In genomic region chr16:63806794-63807506, GRCh38 we compare ENCODE assay signal across 24 cellular contexts.
"Had no signal": no experiment of that assay in that cellular context is flagged by ENCODE, and none has a peak within 500 bp of the region (broad histone marks: within the 10 kb centered on the region; RNA-seq: fewer than 3 reads in every experiment).

No MANE protein-coding gene starts in this region.

- FAIRE-seq: colon, keratinocyte had no signal

- H3K27me3 ChIP-seq: gastrocnemius medialis, ovary, sigmoid colon, stomach, thyroid gland, vagina had no signal

- DNase-seq: effector CD8-positive, alpha-beta T cell; endodermal cell; erythroblast; gastrocnemius medialis; head of caudate nucleus; mesendoderm; midbrain; naive thymus-derived CD4-positive, alpha-beta T cell; nucleus accumbens; ovary; posterior cingulate gyrus; psoas muscle; right cardiac atrium; sigmoid colon; stimulated activated CD4-positive, alpha-beta T cell treated with anti-CD3 and anti-CD28 coated beads, Interleukin-2, amount 100 ng/mL, for 24 hours; stimulated activated CD4-positive, alpha-beta T cell treated with anti-CD3 and anti-CD28 coated beads, Interleukin-4, amount 100 ng/mL, for 24 hours; stimulated activated naive CD4-positive, alpha-beta T cell treated with Interleukin-2 at 50 U/mL for 16 hours; stomach; thyroid gland; trophoblast cell had no signal

- H3K4me1 ChIP-seq: gastrocnemius medialis, psoas muscle, thyroid gland, vagina had no signal

- H3K27ac ChIP-seq: gastrocnemius medialis, ovary, psoas muscle, sigmoid colon, stomach, thyroid gland, vagina had no signal

- H3K9me3 ChIP-seq: gastrocnemius medialis, ovary, psoas muscle, sigmoid colon, stomach, thyroid gland, vagina had no signal

- ATAC-seq: gastrocnemius medialis; naive thymus-derived CD4-positive, alpha-beta T cell; psoas muscle; right cardiac atrium; stimulated activated effector memory CD8-positive, alpha-beta T cell treated with anti-CD3 and anti-CD28 coated beads, Interleukin-12 subunit alpha, Interleukin-12 subunit beta, amount 100 ng/mL, for 72 hours had no signal

- H3K4me3 ChIP-seq: gastrocnemius medialis, ovary, psoas muscle, sigmoid colon, stomach, thyroid gland, vagina had no signal

- H3K36me3 ChIP-seq: gastrocnemius medialis, ovary, sigmoid colon, stomach, thyroid gland, vagina had no signal
